8 cellular contexts compared by ENCODE assay signal in the genomic region with DNA sequence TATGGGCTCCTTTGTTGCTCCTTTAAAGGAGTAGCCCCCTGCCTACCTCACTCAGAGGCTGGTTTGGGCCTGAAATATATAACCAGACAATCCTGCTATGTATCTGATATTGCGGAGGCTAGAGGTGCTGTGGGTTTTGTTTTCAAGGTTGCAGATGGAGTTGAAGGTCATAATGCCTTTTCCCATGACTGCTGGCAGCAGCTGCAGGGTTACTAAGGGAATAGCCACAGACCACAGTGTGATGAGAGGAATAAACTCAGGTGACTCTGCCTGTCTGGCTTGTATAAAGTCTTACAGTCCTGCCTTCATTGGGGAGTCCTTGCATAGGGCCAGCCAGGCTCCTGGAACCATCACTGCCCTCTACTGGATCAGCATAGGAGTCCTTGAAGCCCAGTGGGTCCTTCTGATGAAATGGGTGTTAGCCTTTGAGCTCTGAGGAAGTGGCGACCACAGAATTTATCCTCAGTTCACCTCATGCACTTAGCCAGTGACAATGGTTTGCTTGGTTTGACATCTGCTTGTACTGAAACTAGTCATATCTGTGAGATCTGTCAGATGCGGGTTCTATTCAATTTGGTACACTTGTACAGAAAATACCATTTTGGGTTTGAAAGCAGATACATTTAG.
DNase-seq lines count a peak whose midpoint lies in the region; ATAC-seq and FAIRE-seq lines count a peak whose summit lies in the region.

No MANE protein-coding gene starts in this region.

- H3K36me3 ChIP-seq in BLaER1 treated with 17β-estradiol and CSF1 and Interleukin-3, amounts not matched to agents 10 nM and 100 nM, result no peaks in the 10 kb centered on the region
- no peaks in the 10 kb centered on the region for H3K36me3 ChIP-seq in small intestine (ENCODE audit: control insufficient read depth in 2 of 2, insufficient read depth in 2 of 2, low read length in 2 of 2)

- H3K27ac ChIP-seq in BLaER1 treated with 17β-estradiol and CSF1 and Interleukin-3, amounts not matched to agents 10 nM and 100 nM, result peak overlapping the region in 3 of 11 experiments; percentile 4 to 21 (median 15); a peak in 2 of 22 replicates
- no peak overlapping the region for H3K27ac ChIP-seq in small intestine (ENCODE audit: low read depth in 1 of 2, low read length in 1 of 2)

- H4K20me1 ChIP-seq in BLaER1 treated with 17β-estradiol and CSF1 and Interleukin-3, amounts not matched to agents 10 nM and 100 nM, result no peaks in the 10 kb centered on the region

- WGBS in small intestine, 3 donors, result 50 to 64% (median 57%) methylated on average over 3 of the region's 3 CpGs

- no peaks in the 10 kb centered on the region for H3K9me3 ChIP-seq in BLaER1 treated with 17β-estradiol and CSF1 and Interleukin-3, amounts not matched to agents 10 nM and 100 nM (replicated peaks in 1 of 11)
- H3K9me3 ChIP-seq in small intestine (ENCODE audit: control insufficient read depth, low read depth), result no peaks in the 10 kb centered on the region

- H3K4me3 ChIP-seq in BLaER1 treated with 17β-estradiol and CSF1 and Interleukin-3, amounts not matched to agents 10 nM and 100 nM, result no peak overlapping the region
- no peak overlapping the region for H3K4me3 ChIP-seq in small intestine (ENCODE audit: low read depth in 1 of 2, low read length in 2 of 2)

- H3K4me2 ChIP-seq in BLaER1 treated with 17β-estradiol and CSF1 and Interleukin-3, amounts not matched to agents 10 nM and 100 nM, result peak overlapping the region; percentile 36 to 84 (median 59); a peak in 20 of 22 replicates

- peaks cover 21 to 30% (median 24%) of the 10 kb centered on the region in 10 experiments for H3K4me1 ChIP-seq in BLaER1 treated with 17β-estradiol and CSF1 and Interleukin-3, amounts not matched to agents 10 nM and 100 nM
- H3K4me1 ChIP-seq in small intestine (ENCODE audit: control insufficient read depth in 2 of 2, insufficient read depth in 1 of 2, low read depth in 1 of 2, low read length in 1 of 2), result peaks cover 2 to 3% of the 10 kb centered on the region in 2 donors

- intact Hi-C loops in Right ventricle myocardium inferior (cut with DNase I), result no loop called here

- peak; percentile 97 for ATAC-seq in GM18858 (IDR thresholded peaks at IDR 0.05; ENCODE audit: unreplicated experiment)
- peak; percentile 76 for ATAC-seq in HG02970 (IDR thresholded peaks at IDR 0.05; ENCODE audit: low FRiP score, unreplicated experiment)
- ATAC-seq in Right ventricle myocardium inferior, result peak; percentile 77

- H3K27me3 ChIP-seq in BLaER1 treated with 17β-estradiol and CSF1 and Interleukin-3, amounts not matched to agents 10 nM and 100 nM, result no peaks in the 10 kb centered on the region
- no peaks in the 10 kb centered on the region for H3K27me3 ChIP-seq in small intestine (ENCODE audit: control insufficient read depth in 2 of 2, insufficient read depth in 2 of 2, low read length in 2 of 2)

- no peak overlapping the region for H3K9ac ChIP-seq in BLaER1 treated with 17β-estradiol and CSF1 and Interleukin-3, amounts not matched to agents 10 nM and 100 nM

- no peak for FAIRE-seq in small intestine (lab: Jason Lieb, UNC)

- DNase-seq in NCI-H226 (peak; percentile 47), activated T-cell treated with anti-CD3 and anti-CD28 coated beads for 48 hours (ENCODE audit: low read depth) (peak; percentile 40), Right ventricle myocardium inferior (ENCODE audit: missing footprints) (no peak), small intestine (peak; percentile 80), GOT3 (lab: John Stamatoyannopoulos, UW) (no peak)

Comparison
In these comparisons a context has a peak if more than half of its experiments do, and no peak if none do; other contexts are left out.
1. DNase-seq: peak in NCI-H226 (single experiment), activated T-cell treated with anti-CD3 and anti-CD28 coated beads for 48 hours (single experiment) and small intestine (single experiment); none in Right ventricle myocardium inferior (single experiment) and GOT3 (single experiment).
2. Peak in every context shown above with its lines, with median percentiles within 50 percentile points of each other: ATAC-seq.